In the genomic region with DNA sequence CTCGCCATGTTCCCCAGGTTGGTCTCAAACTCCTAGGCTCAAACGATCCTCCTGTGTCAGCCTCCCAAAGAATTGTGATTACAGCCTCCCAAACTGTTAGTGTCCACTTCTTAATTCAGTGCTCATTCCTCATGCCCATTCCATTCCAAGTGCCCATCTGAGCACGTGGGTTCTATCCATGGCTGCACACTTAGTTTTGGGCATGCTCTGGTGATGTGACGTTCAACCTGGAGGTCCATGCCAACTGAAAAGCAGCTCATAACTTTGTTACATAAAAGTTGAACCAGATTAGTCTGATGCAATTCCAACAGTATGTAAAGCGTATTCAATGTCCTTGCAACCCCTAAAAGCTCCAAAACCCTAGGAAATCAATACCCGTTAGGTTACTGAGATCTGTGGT, we compare ENCODE assay signal across 22 cellular contexts. TPM values are rescaled to one million over a fixed set of nuclear protein-coding genes. Genes with fewer than 3 reads are reported as not detected.
DNase-seq lines count a peak whose midpoint lies in the region; ATAC-seq and TF ChIP-seq lines count a peak whose summit lies in the region.
"Had no signal": no experiment of that assay in that cellular context is flagged by ENCODE, and none has a peak within 500 bp of the region (broad histone marks: within the 10 kb centered on the region; RNA-seq: fewer than 3 reads in every experiment).

No MANE protein-coding gene starts in this region.

- H3K9me3 ChIP-seq in CD4-positive, CD25-positive, alpha-beta regulatory T cell (ENCODE audit: control insufficient read depth in 2 of 2, low read length in 2 of 2) = no peaks in the 10 kb centered on the region
- no peaks in the 10 kb centered on the region for H3K9me3 ChIP-seq in HCT116 (ENCODE audit: control insufficient read depth in 1 of 2, insufficient read depth in 1 of 2, low read depth in 1 of 2, low read length in 2 of 2)
- H3K9me3 ChIP-seq: pancreas, tibial nerve had no signal

- intact Hi-C loops in HCT116 (cut with micrococcal nuclease) = no loop called here

- peaks cover 97% of the 10 kb centered on the region for H3K79me2 ChIP-seq in HCT116 (ENCODE audit: insufficient read depth, low read length)

- no peaks in the 10 kb centered on the region for H3K27me3 ChIP-seq in CD4-positive, CD25-positive, alpha-beta regulatory T cell (ENCODE audit: control insufficient read depth, insufficient read depth, low read length)
- no peaks in the 10 kb centered on the region for H3K27me3 ChIP-seq in HCT116 (ENCODE audit: insufficient read depth, low read length)
- H3K27me3 ChIP-seq: pancreas, tibial nerve had no signal

- no peak for TF ChIP-seq POLR2A in HCT116 (IDR thresholded peaks at IDR 0.05; ENCODE audit: borderline replicate concordance, extremely low read depth, insufficient read depth, insufficient read length)

- no TSS peak for BruUV-seq in HCT116 (replicated peaks; lab: Mats Ljungman, UMichigan)

- CTCF ChIA-PET in HCT116 (lab: Charles Lee) = no interaction called here
- CTCF ChIA-PET in activated CD8-positive, alpha-beta T cell treated with anti-CD3 and anti-CD28 coated beads, Interleukin-2, amount 10 ng/mL, durations not matched to agents 7 days and 5 days (lab: Charles Lee) = interaction anchor here (4.9 kb wide), 1 partner anchor 39 kb away, joined by 16 read pairs; no protein-coding TSS in a partner anchor

- ATAC-seq in CD4-positive, CD25-positive, alpha-beta regulatory T cell (ENCODE audit: low read depth in 2 of 2) = no peak
- ATAC-seq in HCT116 = no peak
- ATAC-seq in activated CD8-positive, alpha-beta T cell treated with anti-CD3 and anti-CD28 coated beads, Interleukin-2, amount 10 ng/mL, durations not matched to agents 7 days and 5 days = no peak
- no peak for ATAC-seq in HG03045 (IDR thresholded peaks at IDR 0.05; ENCODE audit: unreplicated experiment)
- ATAC-seq: Right ventricle myocardium inferior had no signal

- H3K4me1 Mint-ChIP-seq in CD4-positive, CD25-positive, alpha-beta regulatory T cell = peaks cover 39 to 90% (median 68%) of the 10 kb centered on the region in 4 donors
- H3K4me1 Mint-ChIP-seq in activated CD8-positive, alpha-beta T cell treated with anti-CD3 and anti-CD28 coated beads, Interleukin-2, amount 10 ng/mL, durations not matched to agents 7 days and 5 days (ENCODE audit: low read depth) = peaks cover 48% of the 10 kb centered on the region

- TF ChIP-seq RAD21 in HCT116 (IDR thresholded peaks at IDR 0.05; ENCODE audit: low read depth) = no peak

- no peaks in the 10 kb centered on the region for H3K9me3 Mint-ChIP-seq in CD4-positive, CD25-positive, alpha-beta regulatory T cell
- H3K9me3 Mint-ChIP-seq in activated CD8-positive, alpha-beta T cell treated with anti-CD3 and anti-CD28 coated beads, Interleukin-2, amount 10 ng/mL, durations not matched to agents 7 days and 5 days (ENCODE audit: insufficient read depth) = peaks cover 9% of the 10 kb centered on the region

- no peaks in the 10 kb centered on the region for H3K36me3 ChIP-seq in CD4-positive, CD25-positive, alpha-beta regulatory T cell (ENCODE audit: control insufficient read depth, insufficient read depth, low read length)
- no peaks in the 10 kb centered on the region for H3K36me3 ChIP-seq in HCT116 (ENCODE audit: control insufficient read depth in 1 of 2, insufficient read depth in 2 of 2, low read length in 2 of 2)
- H3K36me3 ChIP-seq: pancreas had no signal

- POLR2A ChIA-PET in HCT116 (lab: Charles Lee) = interaction anchor here (1.2 kb wide), 1 partner anchor 13 kb away, joined by 3 read pairs; no protein-coding TSS in a partner anchor
- POLR2A ChIA-PET in activated CD8-positive, alpha-beta T cell treated with anti-CD3 and anti-CD28 coated beads, Interleukin-2, amount 10 ng/mL, durations not matched to agents 7 days and 5 days (lab: Charles Lee) = interaction anchor here (0.6 kb wide), 1 partner anchor 1866 kb away, joined by 3 read pairs; no protein-coding TSS in a partner anchor

- no peak for TF ChIP-seq CTCF in HCT116 (IDR thresholded peaks at IDR 0.05 in 2 of 3, conservative IDR thresholded peaks at IDR 0.05 in 1 of 3; ENCODE audit: borderline replicate concordance in 1 of 3, insufficient read depth in 1 of 3, low read depth in 2 of 3, low read length in 2 of 3)

- no peaks in the 10 kb centered on the region for H4K20me1 ChIP-seq in HCT116 (ENCODE audit: insufficient read depth)

- peaks cover 54% of the 10 kb centered on the region for H3K4me1 ChIP-seq in CD4-positive, CD25-positive, alpha-beta regulatory T cell (ENCODE audit: control insufficient read depth, insufficient read depth, low read length, poor library complexity, severe bottlenecking)
- peaks cover 37 to 60% of the 10 kb centered on the region in 2 experiments for H3K4me1 ChIP-seq in HCT116 (ENCODE audit: control insufficient read depth in 1 of 2, insufficient read depth in 2 of 2, low read length in 2 of 2)

- H3K36me3 Mint-ChIP-seq in CD4-positive, CD25-positive, alpha-beta regulatory T cell = peaks cover 16% of the 10 kb centered on the region
- peaks cover 33% of the 10 kb centered on the region for H3K36me3 Mint-ChIP-seq in activated CD8-positive, alpha-beta T cell treated with anti-CD3 and anti-CD28 coated beads, Interleukin-2, amount 10 ng/mL, durations not matched to agents 7 days and 5 days (ENCODE audit: low read depth)

- H3K27ac ChIP-seq in CD4-positive, CD25-positive, alpha-beta regulatory T cell (ENCODE audit: insufficient read depth, low read length, poor library complexity, severe bottlenecking) = no peak overlapping the region
- H3K27ac ChIP-seq in HCT116 (ENCODE audit: low read depth, low read length) = peak overlapping the region; percentile 66
- H3K27ac ChIP-seq: pancreas had no signal

- H3K9ac ChIP-seq in HCT116 (ENCODE audit: low read length) = no peak overlapping the region

- H3K9me2 ChIP-seq in HCT116 (ENCODE audit: insufficient read depth) = no peaks in the 10 kb centered on the region

- H3K4me2 ChIP-seq in HCT116 (ENCODE audit: low read length) = no peak overlapping the region

- DNase-seq in CD4-positive, CD25-positive, alpha-beta regulatory T cell = no peak
- DNase-seq in HCT116 (ENCODE audit: low read depth, low spot score) = no peak
- DNase-seq in activated CD8-positive, alpha-beta T cell treated with anti-CD3 and anti-CD28 coated beads, Interleukin-2, amount 10 ng/mL, durations not matched to agents 7 days and 5 days = peak; percentile 10
- DNase-seq in kidney tubule cell (ENCODE audit: low spot score) = peak; percentile 27
- no peak for DNase-seq in T1000 (lab: John Stamatoyannopoulos, UW)
- DNase-seq in medulla oblongata (ENCODE audit: extremely low spot score) = no peak
- DNase-seq in cortex of kidney (lab: John Stamatoyannopoulos, UW) = no peak
- DNase-seq: activated CD4-positive, alpha-beta T cell treated with anti-CD3 and anti-CD28 coated beads, Interleukin-2, amount 50 U/mL, for 48 hours; amygdala; cerebellar nuclear complex; COR-L47; effector memory CD4-positive, alpha-beta T cell; NCI-H1092 treated with DMSO at 0.1 percent for 48 hours; NCI-H2081; NCI-H510A; pancreas; stimulated activated CD4-positive, alpha-beta T cell treated with anti-CD3 and anti-CD28 coated beads, Interleukin-1b, Interleukin-23, amount 100 ng/mL, for 48 hours; stimulated activated naive CD4-positive, alpha-beta T cell treated with Interleukin-2 at 50 U/mL for 16 hours had no signal

- H3K4me3 ChIP-seq in CD4-positive, CD25-positive, alpha-beta regulatory T cell (ENCODE audit: low read depth, low read length) = no peak overlapping the region
- H3K4me3 ChIP-seq in HCT116 (replicated peaks in 1 of 2; ENCODE audit: low read depth in 1 of 2, low read length in 2 of 2) = no peak overlapping the region
- H3K4me3 ChIP-seq: pancreas, tibial nerve had no signal

- RAD21 ChIA-PET in HCT116 (lab: Charles Lee; ENCODE audit: low non-redundant PET in 1 of 2, low total read pairs in 2 of 2, uncharacterized antibody in 2 of 2, unreplicated experiment in 2 of 2) = interaction anchor here in 1 of 2 experiments (2.2 kb wide), 1 partner anchor 71 kb away, joined by 5 read pairs; no protein-coding TSS in a partner anchor

- H2AFZ ChIP-seq in HCT116 (ENCODE audit: low read depth, low read length, poor library complexity, severe bottlenecking) = no peak overlapping the region

- peak overlapping the region in 2 of 4 donors; percentile 53 to 62 for H3K4me3 Mint-ChIP-seq in CD4-positive, CD25-positive, alpha-beta regulatory T cell
- no peak overlapping the region for H3K4me3 Mint-ChIP-seq in activated CD8-positive, alpha-beta T cell treated with anti-CD3 and anti-CD28 coated beads, Interleukin-2, amount 10 ng/mL, durations not matched to agents 7 days and 5 days

- H3K27ac Mint-ChIP-seq in CD4-positive, CD25-positive, alpha-beta regulatory T cell = peak overlapping the region; percentile 35 to 86 (median 35)
- no peak overlapping the region for H3K27ac Mint-ChIP-seq in activated CD8-positive, alpha-beta T cell treated with anti-CD3 and anti-CD28 coated beads, Interleukin-2, amount 10 ng/mL, durations not matched to agents 7 days and 5 days
- H3K27ac Mint-ChIP-seq: activated T-helper 2 cell treated with anti-CD3 and anti-CD28 coated beads, Interferon-gamma antibody, Interleukin-2, Interleukin-4, amounts not matched to agents 10 μg/mL and 5 μg/mL and 100 μg/mL, durations not matched to agents 14 hours and 24 hours and 36 hours had no signal

- H3K27me3 Mint-ChIP-seq in CD4-positive, CD25-positive, alpha-beta regulatory T cell = peaks cover 3% of the 10 kb centered on the region
- peaks cover 3% of the 10 kb centered on the region for H3K27me3 Mint-ChIP-seq in activated CD8-positive, alpha-beta T cell treated with anti-CD3 and anti-CD28 coated beads, Interleukin-2, amount 10 ng/mL, durations not matched to agents 7 days and 5 days (ENCODE audit: low read depth)

TF ChIP-seq in HCT116, 20 proteins besides CTCF, POLR2A, EP300 and RAD21 (continues in another document):
- TF ChIP-seq YY1 (IDR thresholded peaks at IDR 0.05; ENCODE audit: extremely low read depth, insufficient replicate concordance, low read depth, low read length) = no peak
- no peak for TF ChIP-seq EZH2 (IDR thresholded peaks at IDR 0.05)
- TF ChIP-seq ELF1 (IDR thresholded peaks at IDR 0.05; ENCODE audit: borderline replicate concordance, low read depth) = no peak
- TF ChIP-seq FOSL1 (IDR thresholded peaks at IDR 0.05; ENCODE audit: low read depth) = no peak
- TF ChIP-seq CBX3 (IDR thresholded peaks at IDR 0.05; ENCODE audit: low read depth) = no peak
- TF ChIP-seq EZH2phosphoT487 (IDR thresholded peaks at IDR 0.05; ENCODE audit: borderline replicate concordance) = no peak
- TF ChIP-seq, protein P1, sequence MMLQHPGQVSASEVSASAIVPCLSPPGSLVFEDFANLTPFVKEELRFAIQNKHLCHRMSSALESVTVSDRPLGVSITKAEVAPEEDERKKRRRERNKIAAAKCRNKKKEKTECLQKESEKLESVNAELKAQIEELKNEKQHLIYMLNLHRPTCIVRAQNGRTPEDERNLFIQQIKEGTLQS (IDR thresholded peaks at IDR 0.05) = no peak

RNA-seq across cellular contexts. Expression of a gene that starts 11.5 kb away (rescaled TPM):
- 31.6 TPM for total RNA-seq in CD4-positive, CD25-positive, alpha-beta regulatory T cell
- polyA plus RNA-seq in CD4-positive, CD25-positive, alpha-beta regulatory T cell = 10 to 100 TPM; 16.4 to 23.5 (median 19.9) TPM
- 42.5 TPM for total RNA-seq in HCT116 (2021; ENCODE audit: unreplicated experiment)
- 27.3 and 33.3 TPM in 2 replicates for polyA plus RNA-seq in HCT116 (2012)
- total RNA-seq in activated CD8-positive, alpha-beta T cell treated with anti-CD3 and anti-CD28 coated beads, Interleukin-2, amount 10 ng/mL, durations not matched to agents 7 days and 5 days = 1 to 10 TPM; 9.1 to 9.2 TPM

Comparison
In these comparisons a context has a peak if more than half of its experiments do, and no peak if none do; other contexts are left out.
1. DNase-seq: peak in activated CD8-positive, alpha-beta T cell treated with anti-CD3 and anti-CD28 coated beads, Interleukin-2, amount 10 ng/mL, durations not matched to agents 7 days and 5 days (single experiment) and kidney tubule cell (single experiment); none in CD4-positive, CD25-positive, alpha-beta regulatory T cell (0 of 3), HCT116 (single experiment), T1000 (single experiment), medulla oblongata (single experiment) and cortex of kidney (single experiment).